Comparison of ENCODE assay signal across 14 cellular contexts in the genomic region with DNA sequence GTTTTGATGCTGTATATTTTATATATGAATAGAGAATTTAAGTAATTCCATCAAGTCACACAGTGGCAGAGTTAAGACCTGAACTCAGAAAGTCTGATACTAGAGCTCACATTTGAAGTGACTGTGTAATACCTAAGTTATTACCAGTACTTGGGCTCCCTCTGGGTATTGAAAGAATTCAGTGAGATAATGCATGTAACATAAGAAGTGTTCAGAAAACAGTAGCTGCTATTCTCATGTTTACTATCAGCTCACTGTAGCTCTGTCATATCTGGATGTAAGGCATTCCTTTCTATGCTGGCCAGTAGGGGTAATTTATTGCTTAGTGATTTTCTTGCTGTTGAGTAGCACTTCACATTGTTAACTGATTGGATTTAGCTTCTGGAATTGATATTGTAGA. TPM values are rescaled to one million over a fixed set of nuclear protein-coding genes. Genes with fewer than 3 reads are reported as not detected.
DNase-seq lines count a peak whose midpoint lies in the region; ATAC-seq lines count a peak whose summit lies in the region.
"Had no signal": no experiment of that assay in that cellular context is flagged by ENCODE, and none has a peak within 500 bp of the region (broad histone marks: within the 10 kb centered on the region; RNA-seq: fewer than 3 reads in every experiment).

No MANE protein-coding gene starts in this region.

- peak; percentile 18 for DNase-seq in AG08395 (ENCODE audit: low spot score)
- DNase-seq in HS-5 (ENCODE audit: low read depth): peak; percentile 43
- peak; percentile 45 for DNase-seq in astrocyte of the hippocampus (ENCODE audit: low read depth, low spot score)
- peak; percentile 90 for DNase-seq in iris pigment epithelial cell (ENCODE audit: low read depth)
- DNase-seq in DMS114 treated with DMSO at 0.1 percent for 48 hours (lab: John Stamatoyannopoulos, UW; ENCODE audit: unreplicated experiment): no peak
- DNase-seq in activated naive CD8-positive, alpha-beta T cell treated with anti-CD3 and anti-CD28 coated beads for 36 hours: no peak
- no peak for DNase-seq in C1 segment of cervical spinal cord (lab: John Stamatoyannopoulos, UW)
- DNase-seq: activated gamma-delta T cell; CD4-positive, CD25-positive, alpha-beta regulatory T cell; heart right ventricle; NCI-H2227 treated with DMSO at 0.1 percent for 48 hours had no signal

- ATAC-seq in GM18907 (IDR thresholded peaks at IDR 0.05; ENCODE audit: unreplicated experiment): no peak
- ATAC-seq: heart right ventricle had no signal

- no peak overlapping the region for H3K27ac Mint-ChIP-seq in activated naive CD8-positive, alpha-beta T cell treated with anti-CD3 and anti-CD28 coated beads for 36 hours
- H3K27ac Mint-ChIP-seq: CD4-positive, CD25-positive, alpha-beta regulatory T cell; progenitor cell of endocrine pancreas had no signal

- peaks cover 12% of the 10 kb centered on the region for H3K36me3 Mint-ChIP-seq in activated naive CD8-positive, alpha-beta T cell treated with anti-CD3 and anti-CD28 coated beads for 36 hours

- no peaks in the 10 kb centered on the region for H3K27me3 Mint-ChIP-seq in activated naive CD8-positive, alpha-beta T cell treated with anti-CD3 and anti-CD28 coated beads for 36 hours
- H3K27me3 Mint-ChIP-seq: CD4-positive, CD25-positive, alpha-beta regulatory T cell; progenitor cell of endocrine pancreas had no signal

- no peaks in the 10 kb centered on the region for H3K4me1 Mint-ChIP-seq in activated naive CD8-positive, alpha-beta T cell treated with anti-CD3 and anti-CD28 coated beads for 36 hours
- H3K4me1 Mint-ChIP-seq: CD4-positive, CD25-positive, alpha-beta regulatory T cell had no signal

- no peaks in the 10 kb centered on the region for H3K9me3 Mint-ChIP-seq in activated naive CD8-positive, alpha-beta T cell treated with anti-CD3 and anti-CD28 coated beads for 36 hours
- H3K9me3 Mint-ChIP-seq: CD4-positive, CD25-positive, alpha-beta regulatory T cell had no signal

- no peak overlapping the region for H3K4me3 Mint-ChIP-seq in activated naive CD8-positive, alpha-beta T cell treated with anti-CD3 and anti-CD28 coated beads for 36 hours
- H3K4me3 Mint-ChIP-seq: CD4-positive, CD25-positive, alpha-beta regulatory T cell had no signal

RNA-seq across cellular contexts. Expression of gene NKX2-4, which starts 44.6 kb away (rescaled TPM):
- not detected for total RNA-seq in activated naive CD8-positive, alpha-beta T cell treated with anti-CD3 and anti-CD28 coated beads for 36 hours
- total RNA-seq: CD4-positive, CD25-positive, alpha-beta regulatory T cell; heart right ventricle; progenitor cell of endocrine pancreas; suprapubic skin had no signal

RNA-seq across cellular contexts. Expression of gene XRN2, which starts 49.6 kb away (rescaled TPM):
- total RNA-seq in activated naive CD8-positive, alpha-beta T cell treated with anti-CD3 and anti-CD28 coated beads for 36 hours: 10 to 100 TPM; 85.0 to 85.5 TPM

Comparison
In these comparisons a context has a peak if more than half of its experiments do, and no peak if none do; other contexts are left out.
1. DNase-seq: peak in AG08395 (single experiment), HS-5 (single experiment), astrocyte of the hippocampus (single experiment) and iris pigment epithelial cell (single experiment); none in DMS114 treated with DMSO at 0.1 percent for 48 hours (single experiment), activated naive CD8-positive, alpha-beta T cell treated with anti-CD3 and anti-CD28 coated beads for 36 hours (single experiment) and C1 segment of cervical spinal cord (0 of 14).